In genomic region chr2:216636570-216637450, GRCh38 we compare ENCODE assay signal across 1 cellular context.
A peak's percentile ranks its signal among the peaks of the same experiment; 100 is the strongest.
TF ChIP-seq lines count a peak whose summit lies in the region.

No MANE protein-coding gene starts in this region.

TF ChIP-seq in HepG2, 621 proteins besides CTCF, POLR2A, EP300 and RAD21 (continued from another document):
- TF ChIP-seq ZBTB40 (IDR thresholded peaks at IDR 0.05) = no peak
- TF ChIP-seq ZBTB40 (CRISPR knock-in tag; IDR thresholded peaks at IDR 0.05) = peak; percentile 6; the same call in 1 of the 2 replicates
- no peak for TF ChIP-seq GPBP1L1 (CRISPR knock-in tag; IDR thresholded peaks at IDR 0.05)
- no peak for TF ChIP-seq ATF3 (CRISPR knock-in tag; IDR thresholded peaks at IDR 0.05)
- no peak for TF ChIP-seq ZNF34 (CRISPR knock-in tag; IDR thresholded peaks at IDR 0.05; ENCODE audit: borderline replicate concordance)
- no peak for TF ChIP-seq ZNF20 (CRISPR knock-in tag; IDR thresholded peaks at IDR 0.05)
- TF ChIP-seq PHB2 (IDR thresholded peaks at IDR 0.05; ENCODE audit: partially characterized antibody) = no peak
- TF ChIP-seq ZNF274 (CRISPR knock-in tag; IDR thresholded peaks at IDR 0.05) = 0 out of 2 replicates have a peak, but pooled peaks have one; percentile 3
- TF ChIP-seq NFE2L1 (CRISPR knock-in tag; IDR thresholded peaks at IDR 0.05; ENCODE audit: borderline replicate concordance) = no peak
- TF ChIP-seq HMG20A (CRISPR knock-in tag; IDR thresholded peaks at IDR 0.05; ENCODE audit: borderline replicate concordance) = no peak
- no peak for TF ChIP-seq ZNF30 (CRISPR knock-in tag; IDR thresholded peaks at IDR 0.05)
- no peak for TF ChIP-seq FLYWCH1 (CRISPR knock-in tag; IDR thresholded peaks at IDR 0.05)
- TF ChIP-seq MYNN (CRISPR knock-in tag; IDR thresholded peaks at IDR 0.05; ENCODE audit: low read depth) = no peak
- TF ChIP-seq PAWR (CRISPR knock-in tag; IDR thresholded peaks at IDR 0.05; ENCODE audit: borderline replicate concordance) = no peak
- no peak for TF ChIP-seq BCLAF1 (IDR thresholded peaks at IDR 0.05)
- TF ChIP-seq ZNF780A (CRISPR knock-in tag; IDR thresholded peaks at IDR 0.05) = no peak
- no peak for TF ChIP-seq KAT2B (IDR thresholded peaks at IDR 0.05; ENCODE audit: borderline replicate concordance, low read depth, low read length)
- TF ChIP-seq TAF1 (CRISPR knock-in tag; IDR thresholded peaks at IDR 0.05) = no peak
- TF ChIP-seq ZFP37 (CRISPR knock-in tag; IDR thresholded peaks at IDR 0.05; ENCODE audit: borderline replicate concordance) = no peak
